ENCODE assay signal across 8 cellular contexts in genomic region chr12:7806863-7807487, GRCh38. TPM values are rescaled to one million over a fixed set of nuclear protein-coding genes. Genes with fewer than 3 reads are reported as not detected.
DNase-seq lines count a peak whose midpoint lies in the region; ATAC-seq and TF ChIP-seq lines count a peak whose summit lies in the region.

No MANE protein-coding gene starts in this region.

- no peaks in the 10 kb centered on the region for H3K9me3 ChIP-seq in colonic mucosa
- H3K9me3 ChIP-seq in right lobe of liver = no peaks in the 10 kb centered on the region

- intact Hi-C loops in colonic mucosa (cut with DNase I) = loop anchor here (5.0 kb wide), 1 partner anchor 165 kb away; no protein-coding TSS in a partner anchor
- intact Hi-C loops in right lobe of liver (cut with DNase I) = loop anchor here in 1 of 2 donors (10.0 kb wide), 1 partner anchor 132 kb away; no protein-coding TSS in a partner anchor

- no peaks in the 10 kb centered on the region for H3K27me3 ChIP-seq in colonic mucosa
- H3K27me3 ChIP-seq in right lobe of liver = no peaks in the 10 kb centered on the region

- no peak overlapping the region for H3K4me3 ChIP-seq in colonic mucosa
- no peak overlapping the region for H3K4me3 ChIP-seq in right lobe of liver

- H3K9ac ChIP-seq in colonic mucosa (ENCODE audit: low read depth in 2 of 2, low read length in 2 of 2) = no peak overlapping the region

- H3K36me3 ChIP-seq in colonic mucosa (no peaks in the 10 kb centered on the region), right lobe of liver (no peaks in the 10 kb centered on the region)

- ATAC-seq in right lobe of liver (peak; percentile 91 to 97 (median 95)), GM21447 (IDR thresholded peaks at IDR 0.05; ENCODE audit: unreplicated experiment) (no peak)

- DNase-seq in activated gamma-delta T cell treated with Interleukin-2 at 50 U/mL for 16 hours = peak; percentile 63
- no peak for DNase-seq in activated gamma-delta T cell (lab: John Stamatoyannopoulos, UW)
- DNase-seq in NCI-H2227 treated with DMSO at 0.1 percent for 48 hours (lab: John Stamatoyannopoulos, UW) = peak; percentile 40
- peak; percentile 77 for DNase-seq in activated CD4-positive, alpha-beta T cell treated with anti-CD3 and anti-CD28 coated beads for 48 hours
- peak; percentile 69 for DNase-seq in colonic mucosa
- peak; percentile 59 to 70 (median 66) for DNase-seq in right lobe of liver
- DNase-seq in stimulated activated CD4-positive, alpha-beta T cell treated with anti-CD3 and anti-CD28 coated beads, TNF-alpha, amount 100 ng/mL, for 24 hours (ENCODE audit: low read depth in 3 of 3) = peak; percentile 31 to 63 (median 33)

- 2% methylated on average over 2 of the region's 2 CpGs for WGBS in right lobe of liver (ENCODE audit: insufficient coverage, low coverage, low lambda C conversion rate, missing lambda C conversion rate)

- TF ChIP-seq CTCF in colonic mucosa (IDR thresholded peaks at IDR 0.05) (peak; percentile 81), right lobe of liver (IDR thresholded peaks at IDR 0.05) (peak; percentile 68 to 95 (median 90))

- H3K27ac ChIP-seq in colonic mucosa (no peak overlapping the region), right lobe of liver (no peak overlapping the region)

- H3K4me1 ChIP-seq in colonic mucosa (no peaks in the 10 kb centered on the region), right lobe of liver (no peaks in the 10 kb centered on the region)

- no peak for TF ChIP-seq POLR2A in right lobe of liver (IDR thresholded peaks at IDR 0.05)

RNA-seq across cellular contexts. Expression of gene NANOG, which starts 17.8 kb away (rescaled TPM):
- total RNA-seq in colonic mucosa (under 1 TPM in 1 of 2 donors, not detected in 1; 0.40 TPM), right lobe of liver (under 1 TPM in 3 of 6 experiments, not detected in 3; 0.06 to 0.46 (median 0.28) TPM)

RNA-seq across cellular contexts. Expression of gene NANOGNB, which starts 42.0 kb away (rescaled TPM):
- not detected for total RNA-seq in colonic mucosa
- total RNA-seq in right lobe of liver = not detected

RNA-seq across cellular contexts. Expression of gene CLEC4C, which starts 59.8 kb away (rescaled TPM):
- total RNA-seq in colonic mucosa (not detected), right lobe of liver (not detected)
